9 cellular contexts compared by ENCODE assay signal in genomic region chrX:39261446-39262147, GRCh38.
DNase-seq lines count a peak whose midpoint lies in the region; ATAC-seq and TF ChIP-seq lines count a peak whose summit lies in the region.
"Had no signal": no experiment of that assay in that cellular context is flagged by ENCODE, and none has a peak within 500 bp of the region (broad histone marks: within the 10 kb centered on the region; RNA-seq: fewer than 3 reads in every experiment).

No MANE protein-coding gene starts in this region.

- TF ChIP-seq CTCF in AG10803 (conservative IDR thresholded peaks at IDR 0.05; ENCODE audit: low read length) (peak; percentile 55), GM10248 (IDR thresholded peaks at IDR 0.05; ENCODE audit: control extremely low read depth, extremely low read depth, low read depth, missing control alignments) (peak; percentile 29)

- CTCF ChIA-PET in GM10248 (lab: Yijun Ruan, JAX): interaction anchor here (0.8 to 2.5 kb wide), 10 partner anchors 8 to 321 kb away, joined by 3 to 8 read pairs (median 4); no protein-coding TSS in a partner anchor

- POLR2A ChIA-PET in GM10248 (lab: Yijun Ruan, JAX): no interaction called here

- peaks cover 4% of the 10 kb centered on the region for H3K9me3 Mint-ChIP-seq in activated CD4-positive, alpha-beta T cell treated with anti-CD3 and anti-CD28 coated beads, Interleukin-2, amount 10 ng/mL, durations not matched to agents 24 days and 14 days
- peaks cover 3% of the 10 kb centered on the region for H3K9me3 Mint-ChIP-seq in stimulated activated effector memory CD8-positive, alpha-beta T cell treated with anti-CD3 and anti-CD28 coated beads, Interleukin-12 subunit alpha, Interleukin-12 subunit beta, amount 100 ng/mL, for 72 hours
- H3K9me3 Mint-ChIP-seq: IgD-negative memory B cell had no signal

- peak overlapping the region; percentile 78 for H3K27ac Mint-ChIP-seq in activated CD4-positive, alpha-beta T cell treated with anti-CD3 and anti-CD28 coated beads, Interleukin-2, amount 10 ng/mL, durations not matched to agents 24 days and 14 days
- no peak overlapping the region for H3K27ac Mint-ChIP-seq in stimulated activated effector memory CD8-positive, alpha-beta T cell treated with anti-CD3 and anti-CD28 coated beads, Interleukin-12 subunit alpha, Interleukin-12 subunit beta, amount 100 ng/mL, for 72 hours
- H3K27ac Mint-ChIP-seq: IgD-negative memory B cell had no signal

- peak; percentile 50 for ATAC-seq in stimulated activated effector memory CD8-positive, alpha-beta T cell treated with anti-CD3 and anti-CD28 coated beads, Interleukin-12 subunit alpha, Interleukin-12 subunit beta, amount 100 ng/mL, for 72 hours
- ATAC-seq in GM18909 (IDR thresholded peaks at IDR 0.05; ENCODE audit: poor library complexity, unreplicated experiment): no peak

- H3K4me3 ChIP-seq in AG10803 (ENCODE audit: low read length): no peak overlapping the region

- peaks cover 21% of the 10 kb centered on the region for H3K36me3 Mint-ChIP-seq in activated CD4-positive, alpha-beta T cell treated with anti-CD3 and anti-CD28 coated beads, Interleukin-2, amount 10 ng/mL, durations not matched to agents 24 days and 14 days (ENCODE audit: low read depth)
- H3K36me3 Mint-ChIP-seq in stimulated activated effector memory CD8-positive, alpha-beta T cell treated with anti-CD3 and anti-CD28 coated beads, Interleukin-12 subunit alpha, Interleukin-12 subunit beta, amount 100 ng/mL, for 72 hours: no peaks in the 10 kb centered on the region
- H3K36me3 Mint-ChIP-seq: IgD-negative memory B cell had no signal

- H3K4me3 Mint-ChIP-seq in activated CD4-positive, alpha-beta T cell treated with anti-CD3 and anti-CD28 coated beads, Interleukin-2, amount 10 ng/mL, durations not matched to agents 24 days and 14 days: no peak overlapping the region
- H3K4me3 Mint-ChIP-seq in stimulated activated effector memory CD8-positive, alpha-beta T cell treated with anti-CD3 and anti-CD28 coated beads, Interleukin-12 subunit alpha, Interleukin-12 subunit beta, amount 100 ng/mL, for 72 hours: no peak overlapping the region
- H3K4me3 Mint-ChIP-seq: IgD-negative memory B cell had no signal

- no peaks in the 10 kb centered on the region for H3K27me3 Mint-ChIP-seq in activated CD4-positive, alpha-beta T cell treated with anti-CD3 and anti-CD28 coated beads, Interleukin-2, amount 10 ng/mL, durations not matched to agents 24 days and 14 days

- H3K4me1 Mint-ChIP-seq in activated CD4-positive, alpha-beta T cell treated with anti-CD3 and anti-CD28 coated beads, Interleukin-2, amount 10 ng/mL, durations not matched to agents 24 days and 14 days: peaks cover 34% of the 10 kb centered on the region
- H3K4me1 Mint-ChIP-seq in stimulated activated effector memory CD8-positive, alpha-beta T cell treated with anti-CD3 and anti-CD28 coated beads, Interleukin-12 subunit alpha, Interleukin-12 subunit beta, amount 100 ng/mL, for 72 hours: peaks cover 9% of the 10 kb centered on the region
- H3K4me1 Mint-ChIP-seq: IgD-negative memory B cell had no signal

- intact Hi-C loops in activated CD4-positive, alpha-beta T cell treated with anti-CD3 and anti-CD28 coated beads, Interleukin-2, amount 10 ng/mL, durations not matched to agents 24 days and 14 days (cut with micrococcal nuclease): loop anchor here (1.0 to 10.0 kb wide), 7 partner anchors 54 to 913 kb away; no protein-coding TSS in a partner anchor

- DNase-seq in AG10803 (ENCODE audit: low read depth) (peak; percentile 67), GM10248 (ENCODE audit: extremely low spot score) (peak; percentile 13), NCI-H146 treated with DMSO at 0.1 percent for 48 hours (lab: John Stamatoyannopoulos, UW; ENCODE audit: unreplicated experiment) (peak; percentile 29), glomerular endothelial cell (ENCODE audit: extremely low read depth, low read depth, low spot score) (peak; percentile 16)
- peak; percentile 74 for DNase-seq in activated CD4-positive, alpha-beta T cell treated with anti-CD3 and anti-CD28 coated beads, Interleukin-2, amount 10 ng/mL, durations not matched to agents 24 days and 14 days
- no peak for DNase-seq in stimulated activated effector memory CD8-positive, alpha-beta T cell treated with anti-CD3 and anti-CD28 coated beads, Interleukin-12 subunit alpha, Interleukin-12 subunit beta, amount 100 ng/mL, for 72 hours (ENCODE audit: low spot score in 2 of 2)
- no peak for DNase-seq in stimulated activated CD4-positive, alpha-beta T cell treated with anti-CD3 and anti-CD28 coated beads, Interleukin-12 subunit alpha, Interleukin-12 subunit beta, amount 100 ng/mL, for 4 hours

Comparison
In these comparisons a context has a peak if more than half of its experiments do, and no peak if none do; other contexts are left out.
1. DNase-seq: peak in AG10803 (single experiment), GM10248 (single experiment), NCI-H146 treated with DMSO at 0.1 percent for 48 hours (single experiment), activated CD4-positive, alpha-beta T cell treated with anti-CD3 and anti-CD28 coated beads, Interleukin-2, amount 10 ng/mL, durations not matched to agents 24 days and 14 days (single experiment) and glomerular endothelial cell (single experiment); none in stimulated activated effector memory CD8-positive, alpha-beta T cell treated with anti-CD3 and anti-CD28 coated beads, Interleukin-12 subunit alpha, Interleukin-12 subunit beta, amount 100 ng/mL, for 72 hours (0 of 2) and stimulated activated CD4-positive, alpha-beta T cell treated with anti-CD3 and anti-CD28 coated beads, Interleukin-12 subunit alpha, Interleukin-12 subunit beta, amount 100 ng/mL, for 4 hours (single experiment).